ENCODE assay signal across 14 cellular contexts in genomic region chr2:224417361-224417729, GRCh38. TPM values are rescaled to one million over a fixed set of nuclear protein-coding genes. Genes with fewer than 3 reads are reported as not detected.
"Had no signal": no experiment of that assay in that cellular context is flagged by ENCODE, and none has a peak within 500 bp of the region (broad histone marks: within the 10 kb centered on the region; RNA-seq: fewer than 3 reads in every experiment).

No MANE protein-coding gene starts in this region.

- H3K36me3 ChIP-seq: ascending aorta, breast epithelium, esophagus squamous epithelium, uterus had no signal

- H3K27me3 Mint-ChIP-seq: activated naive CD8-positive, alpha-beta T cell treated with anti-CD3 and anti-CD28 coated beads, Interleukin-2, amount 50 U/mL, for 24 hours; dendritic cell treated with granulocyte-macrophage colony-stimulating factor and Interleukin-4, amounts not matched to agents 40 ng/mL and 50 ng/mL, for 4 days had no signal

- H3K4me3 Mint-ChIP-seq: activated naive CD8-positive, alpha-beta T cell treated with anti-CD3 and anti-CD28 coated beads, Interleukin-2, amount 50 U/mL, for 24 hours; activated T-helper 17 cell treated with anti-CD3 and anti-CD28 coated beads, Interleukin-2, amount 50 U/mL, for 72 hours; dendritic cell treated with granulocyte-macrophage colony-stimulating factor and Interleukin-4, amounts not matched to agents 40 ng/mL and 50 ng/mL, for 4 days; mesothelial cell of epicardium; stimulated activated effector memory CD8-positive, alpha-beta T cell treated with anti-CD3 and anti-CD28 coated beads, Interleukin-12 subunit alpha, Interleukin-12 subunit beta, amount 100 ng/mL, for 72 hours had no signal

- H3K9me3 Mint-ChIP-seq: dendritic cell treated with granulocyte-macrophage colony-stimulating factor and Interleukin-4, amounts not matched to agents 40 ng/mL and 50 ng/mL, for 4 days had no signal

- H3K4me1 ChIP-seq: ascending aorta, breast epithelium, uterus had no signal

- H3K27ac ChIP-seq: ascending aorta, breast epithelium, esophagus squamous epithelium, uterus had no signal

- H3K9me3 ChIP-seq: ascending aorta, breast epithelium, esophagus squamous epithelium, uterus had no signal

- DNase-seq: activated naive CD4-positive, alpha-beta T cell treated with Interleukin-2 at 50 U/mL for 16 hours; activated naive CD8-positive, alpha-beta T cell treated with anti-CD3 and anti-CD28 coated beads, Interleukin-2, amount 50 U/mL, for 24 hours; esophagus squamous epithelium; glutamatergic neuron; hypothalamus; kidney glomerular epithelial cell; uterus had no signal

- H3K27ac Mint-ChIP-seq: activated naive CD8-positive, alpha-beta T cell treated with anti-CD3 and anti-CD28 coated beads, Interleukin-2, amount 50 U/mL, for 24 hours; activated T-helper 17 cell treated with anti-CD3 and anti-CD28 coated beads, Interleukin-2, amount 50 U/mL, for 72 hours; dendritic cell treated with granulocyte-macrophage colony-stimulating factor and Interleukin-4, amounts not matched to agents 40 ng/mL and 50 ng/mL, for 4 days; mesothelial cell of epicardium; stimulated activated effector memory CD8-positive, alpha-beta T cell treated with anti-CD3 and anti-CD28 coated beads, Interleukin-12 subunit alpha, Interleukin-12 subunit beta, amount 100 ng/mL, for 72 hours had no signal

- H3K4me1 Mint-ChIP-seq: activated naive CD8-positive, alpha-beta T cell treated with anti-CD3 and anti-CD28 coated beads, Interleukin-2, amount 50 U/mL, for 24 hours; activated T-helper 17 cell treated with anti-CD3 and anti-CD28 coated beads, Interleukin-2, amount 50 U/mL, for 72 hours; stimulated activated effector memory CD8-positive, alpha-beta T cell treated with anti-CD3 and anti-CD28 coated beads, Interleukin-12 subunit alpha, Interleukin-12 subunit beta, amount 100 ng/mL, for 72 hours had no signal

- ATAC-seq: activated CD4-positive, CD25-positive, alpha-beta regulatory T cell treated with anti-CD3 and anti-CD28 coated beads, Interleukin-2, amount 50 U/mL, for 24 hours; activated naive CD8-positive, alpha-beta T cell treated with anti-CD3 and anti-CD28 coated beads, Interleukin-2, amount 50 U/mL, for 24 hours; activated T-helper 17 cell treated with anti-CD3 and anti-CD28 coated beads, Interleukin-2, amount 50 U/mL, for 72 hours; stimulated activated effector memory CD8-positive, alpha-beta T cell treated with anti-CD3 and anti-CD28 coated beads, Interleukin-12 subunit alpha, Interleukin-12 subunit beta, amount 100 ng/mL, for 72 hours had no signal

- H3K4me3 ChIP-seq: ascending aorta, breast epithelium, esophagus squamous epithelium, uterus had no signal

- H3K27me3 ChIP-seq: ascending aorta, breast epithelium, esophagus squamous epithelium, uterus had no signal

- H3K36me3 Mint-ChIP-seq: mesothelial cell of epicardium; stimulated activated effector memory CD8-positive, alpha-beta T cell treated with anti-CD3 and anti-CD28 coated beads, Interleukin-12 subunit alpha, Interleukin-12 subunit beta, amount 100 ng/mL, for 72 hours had no signal

RNA-seq across cellular contexts. Expression of gene FAM124B, which starts 15.4 kb away (rescaled TPM):
- total RNA-seq: mesothelial cell of epicardium had no signal
